1 cellular context compared by ENCODE assay signal in genomic region chr4:54233697-54234496, GRCh38.
A peak's percentile ranks its signal among the peaks of the same experiment; 100 is the strongest.
TF ChIP-seq lines count a peak whose summit lies in the region.

No MANE protein-coding gene starts in this region.

TF ChIP-seq in H1, 55 proteins besides CTCF, POLR2A, EP300 and RAD21:
- no peak for TF ChIP-seq TBP (IDR thresholded peaks at IDR 0.05; ENCODE audit: low read depth, low read length)
- TF ChIP-seq RFX5 (IDR thresholded peaks at IDR 0.05; ENCODE audit: borderline replicate concordance, low read depth, low read length): no peak
- TF ChIP-seq EGR1 (IDR thresholded peaks at IDR 0.05; ENCODE audit: borderline replicate concordance, low read depth, low read length): no peak
- TF ChIP-seq KDM1A (IDR thresholded peaks at IDR 0.05; ENCODE audit: borderline replicate concordance, low read length): peak; percentile 29; the same call in 1 of the 2 replicates
- no peak for TF ChIP-seq SP2 (IDR thresholded peaks at IDR 0.05; ENCODE audit: low read length)
- TF ChIP-seq MAFK (IDR thresholded peaks at IDR 0.05; ENCODE audit: low read depth, low read length): no peak
- peak; percentile 30; the same call in 1 of the 2 replicates for TF ChIP-seq E2F6 (IDR thresholded peaks at IDR 0.05)
- no peak for TF ChIP-seq CBX8 (IDR thresholded peaks at IDR 0.05; ENCODE audit: borderline replicate concordance, low read depth, low read length)
- TF ChIP-seq RNF2 (IDR thresholded peaks at IDR 0.05; ENCODE audit: borderline replicate concordance, low read depth, low read length, missing control alignments, poor library complexity, severe bottlenecking): no peak
- peak; percentile 58; the same call in 1 of the 2 replicates for TF ChIP-seq MAX (IDR thresholded peaks at IDR 0.05)
- no peak for TF ChIP-seq CHD1 (IDR thresholded peaks at IDR 0.05; ENCODE audit: low read depth, low read length)
- peak; percentile 99 for TF ChIP-seq CEBPB (IDR thresholded peaks at IDR 0.05; ENCODE audit: low read depth, low read length)
- no peak for TF ChIP-seq NANOG (IDR thresholded peaks at IDR 0.05; ENCODE audit: insufficient read depth, low read depth, low read length, poor library complexity, severe bottlenecking)
- no peak for TF ChIP-seq GABPA (IDR thresholded peaks at IDR 0.05; ENCODE audit: borderline replicate concordance, insufficient read depth, low read length)
- TF ChIP-seq JUND (IDR thresholded peaks at IDR 0.05; ENCODE audit: low read length): no peak
- peak; percentile 41; the same call in 1 of the 2 replicates for TF ChIP-seq YY1 (IDR thresholded peaks at IDR 0.05; ENCODE audit: low read depth, low read length)
- no peak for TF ChIP-seq CHD7 (IDR thresholded peaks at IDR 0.05; ENCODE audit: insufficient replicate concordance, low read length)
- TF ChIP-seq SP4 (IDR thresholded peaks at IDR 0.05; ENCODE audit: low read length): no peak
- TF ChIP-seq TEAD4 (IDR thresholded peaks at IDR 0.05; ENCODE audit: low read depth, low read length): 0 out of 2 replicates have a peak, but pooled peaks have one; percentile 4
- TF ChIP-seq TAF1 (IDR thresholded peaks at IDR 0.05; ENCODE audit: low read depth, low read length): no peak
- peak; percentile 57 for TF ChIP-seq EZH2 (IDR thresholded peaks at IDR 0.05; ENCODE audit: low read depth, low read length, severe bottlenecking)
- no peak for TF ChIP-seq PHF8 (conservative IDR thresholded peaks at IDR 0.05; ENCODE audit: low read depth, low read length)
- no peak for TF ChIP-seq NRF1 (IDR thresholded peaks at IDR 0.05; ENCODE audit: low read depth, low read length)
- TF ChIP-seq CBX5 (IDR thresholded peaks at IDR 0.05; ENCODE audit: low read depth, low read length): no peak
- no peak for TF ChIP-seq SRF (IDR thresholded peaks at IDR 0.05; ENCODE audit: low read depth, low read length)
- peak; percentile 32; the same call in 1 of the 2 replicates for TF ChIP-seq CREB1 (IDR thresholded peaks at IDR 0.05)
- no peak; the same call in 1 of the 2 replicates for TF ChIP-seq RBBP5 (IDR thresholded peaks at IDR 0.05; ENCODE audit: borderline replicate concordance, low read depth, low read length)
- no peak for TF ChIP-seq ZNF274 (IDR thresholded peaks at IDR 0.05; ENCODE audit: borderline replicate concordance, extremely low read depth, low read length)
TF ChIP-seq in H1: peak in this region for 8.
